ENCODE assay signal across 23 cellular contexts in the genomic region with DNA sequence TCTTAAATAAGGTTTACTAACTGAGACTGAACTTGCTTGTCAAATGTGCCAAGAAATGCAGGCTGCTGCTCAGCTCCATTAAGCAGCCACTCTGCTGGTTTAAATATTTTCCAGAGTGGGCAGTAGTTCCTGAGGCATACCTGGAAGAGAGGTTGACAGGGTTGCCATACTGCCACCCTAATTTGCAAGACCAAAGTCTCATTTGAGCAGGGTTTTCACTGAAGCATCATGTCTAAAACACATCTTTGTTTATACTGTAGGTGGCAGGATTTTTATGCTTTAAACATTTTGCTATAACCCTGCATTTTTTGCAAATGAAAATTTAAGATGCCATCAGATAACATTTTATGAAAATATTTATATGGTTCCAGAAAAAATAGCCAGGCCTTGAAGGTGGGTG.
DNase-seq lines count a peak whose midpoint lies in the region; ATAC-seq, FAIRE-seq and TF ChIP-seq lines count a peak whose summit lies in the region.
"Had no signal": no experiment of that assay in that cellular context is flagged by ENCODE, and none has a peak within 500 bp of the region (broad histone marks: within the 10 kb centered on the region; RNA-seq: fewer than 3 reads in every experiment).

No MANE protein-coding gene starts in this region.

- H3K27ac ChIP-seq in left ventricle myocardium inferior (replicated peaks) (no peak overlapping the region), heart left ventricle (no peak overlapping the region), kidney (ENCODE audit: low read depth in 2 of 2, low read length in 2 of 2) (no peak overlapping the region), lower lobe of right lung (no peak overlapping the region)
- H3K27ac ChIP-seq: cardiac muscle cell, tibial artery had no signal

- CTCF ChIA-PET in activated CD4-positive, alpha-beta memory T cell treated with anti-CD3 and anti-CD28 coated beads, Interleukin-2, amount 10 ng/mL, durations not matched to agents 7 days and 5 days (lab: Charles Lee): no interaction called here

- peaks cover 2% of the 10 kb centered on the region for H3K9me3 Mint-ChIP-seq in activated CD4-positive, alpha-beta memory T cell treated with anti-CD3 and anti-CD28 coated beads, Interleukin-2, amount 10 ng/mL, durations not matched to agents 7 days and 5 days
- peaks cover 8 to 10% of the 10 kb centered on the region in 2 donors for H3K9me3 Mint-ChIP-seq in natural killer cell
- H3K9me3 Mint-ChIP-seq: activated naive CD8-positive, alpha-beta T cell treated with anti-CD3 and anti-CD28 coated beads for 36 hours; H9; nephron progenitor cell had no signal

- TF ChIP-seq CTCF in left ventricle myocardium inferior (IDR thresholded peaks at IDR 0.05; ENCODE audit: borderline replicate concordance) (peak; percentile 23), heart left ventricle (IDR thresholded peaks at IDR 0.05) (peak in 5 of 12 donors; percentile 7 to 21 (median 18)), astrocyte of the cerebellum (IDR thresholded peaks at IDR 0.05; ENCODE audit: low read depth, low read length, missing control alignments) (peak; percentile 18), kidney (IDR thresholded peaks at IDR 0.05; ENCODE audit: borderline replicate concordance, extremely low read depth, insufficient read depth) (no peak), natural killer cell (IDR thresholded peaks at IDR 0.05) (no peak), lower lobe of right lung (IDR thresholded peaks at IDR 0.05) (no peak)

- H3K4me1 ChIP-seq in left ventricle myocardium inferior (no peaks in the 10 kb centered on the region), heart left ventricle (no peaks in the 10 kb centered on the region), kidney (ENCODE audit: control insufficient read depth in 1 of 2, insufficient read depth in 1 of 2, low read depth in 1 of 2, low read length in 2 of 2) (peaks cover 0 to 3% of the 10 kb centered on the region in 2 donors), lower lobe of right lung (no peaks in the 10 kb centered on the region)
- H3K4me1 ChIP-seq: tibial artery had no signal

- no peaks in the 10 kb centered on the region for H3K9me3 ChIP-seq in left ventricle myocardium inferior (replicated peaks)
- no peaks in the 10 kb centered on the region for H3K9me3 ChIP-seq in heart left ventricle
- H3K9me3 ChIP-seq in kidney (ENCODE audit: control insufficient read depth in 1 of 2, low read length in 2 of 2): no peaks in the 10 kb centered on the region
- no peaks in the 10 kb centered on the region for H3K9me3 ChIP-seq in lower lobe of right lung
- H3K9me3 ChIP-seq: tibial artery had no signal

- DNase-seq in left ventricle myocardium inferior (no peak), heart left ventricle (no peak), astrocyte of the cerebellum (ENCODE audit: low read depth) (no peak), kidney (no peak), natural killer cell (no peak), lower lobe of right lung (no peak), NCI-H510A (lab: John Stamatoyannopoulos, UW) (no peak)
- DNase-seq in activated CD4-positive, alpha-beta memory T cell treated with anti-CD3 and anti-CD28 coated beads, Interleukin-2, amount 10 ng/mL, durations not matched to agents 7 days and 5 days: no peak
- DNase-seq: activated CD8-positive, alpha-beta memory T cell treated with anti-CD3 and anti-CD28 coated beads for 24 hours; activated naive CD8-positive, alpha-beta T cell treated with anti-CD3 and anti-CD28 coated beads for 36 hours; CD4-positive, CD25-positive, alpha-beta regulatory T cell; effector memory CD4-positive, alpha-beta T cell; H9; islet precursor cell; NCI-H2081 treated with DMSO at 0.1 percent for 48 hours; NCI-H524 treated with DMSO at 0.1 percent for 48 hours; nephron progenitor cell; SIG-M5; stimulated activated CD4-positive, alpha-beta T cell treated with anti-CD3 and anti-CD28 coated beads, Interleukin-15, amount 100 ng/mL, for 24 hours; tibial artery had no signal

- POLR2A ChIA-PET in activated CD4-positive, alpha-beta memory T cell treated with anti-CD3 and anti-CD28 coated beads, Interleukin-2, amount 10 ng/mL, durations not matched to agents 7 days and 5 days (lab: Charles Lee): no interaction called here

- no peak overlapping the region for H3K4me3 Mint-ChIP-seq in activated CD4-positive, alpha-beta memory T cell treated with anti-CD3 and anti-CD28 coated beads, Interleukin-2, amount 10 ng/mL, durations not matched to agents 7 days and 5 days
- H3K4me3 Mint-ChIP-seq in natural killer cell: no peak overlapping the region
- H3K4me3 Mint-ChIP-seq: activated naive CD8-positive, alpha-beta T cell treated with anti-CD3 and anti-CD28 coated beads for 36 hours; CD4-positive, CD25-positive, alpha-beta regulatory T cell; H9; nephron progenitor cell; stimulated activated effector memory CD8-positive, alpha-beta T cell treated with anti-CD3 and anti-CD28 coated beads, Interleukin-12 subunit alpha, Interleukin-12 subunit beta, amount 100 ng/mL, for 72 hours had no signal

- no peaks in the 10 kb centered on the region for H3K36me3 Mint-ChIP-seq in activated CD4-positive, alpha-beta memory T cell treated with anti-CD3 and anti-CD28 coated beads, Interleukin-2, amount 10 ng/mL, durations not matched to agents 7 days and 5 days (ENCODE audit: low read depth)
- H3K36me3 Mint-ChIP-seq in natural killer cell: no peaks in the 10 kb centered on the region
- H3K36me3 Mint-ChIP-seq: activated naive CD8-positive, alpha-beta T cell treated with anti-CD3 and anti-CD28 coated beads for 36 hours; CD4-positive, CD25-positive, alpha-beta regulatory T cell; stimulated activated effector memory CD8-positive, alpha-beta T cell treated with anti-CD3 and anti-CD28 coated beads, Interleukin-12 subunit alpha, Interleukin-12 subunit beta, amount 100 ng/mL, for 72 hours had no signal

- H3K27me3 ChIP-seq in left ventricle myocardium inferior (ENCODE audit: low read depth): no peaks in the 10 kb centered on the region
- H3K27me3 ChIP-seq in heart left ventricle: no peaks in the 10 kb centered on the region
- no peaks in the 10 kb centered on the region for H3K27me3 ChIP-seq in lower lobe of right lung (ENCODE audit: low read depth)
- H3K27me3 ChIP-seq: cardiac muscle cell, tibial artery had no signal

- in situ Hi-C loops in astrocyte of the cerebellum (cut with HindIII; ENCODE audit: low sequenced_read_pairs): no loop called here

- no peak overlapping the region for H3K9ac ChIP-seq in kidney (ENCODE audit: low read length in 2 of 2)

- H3K36me3 ChIP-seq in left ventricle myocardium inferior (no peaks in the 10 kb centered on the region), heart left ventricle (no peaks in the 10 kb centered on the region), kidney (ENCODE audit: control insufficient read depth in 1 of 2, insufficient read depth in 2 of 2, low read length in 2 of 2) (no peaks in the 10 kb centered on the region), lower lobe of right lung (no peaks in the 10 kb centered on the region)
- H3K36me3 ChIP-seq: cardiac muscle cell, tibial artery had no signal

- no peak for TF ChIP-seq POLR2A in heart left ventricle (IDR thresholded peaks at IDR 0.05)

- ATAC-seq in heart left ventricle (no peak), natural killer cell (no peak), lower lobe of right lung (no peak)
- ATAC-seq: activated CD4-positive, CD25-positive, alpha-beta regulatory T cell treated with anti-CD3 and anti-CD28 coated beads, Interleukin-2, amount 50 U/mL, for 24 hours; stimulated activated effector memory CD8-positive, alpha-beta T cell treated with anti-CD3 and anti-CD28 coated beads, Interleukin-12 subunit alpha, Interleukin-12 subunit beta, amount 100 ng/mL, for 72 hours had no signal

- H3K4me1 Mint-ChIP-seq in activated CD4-positive, alpha-beta memory T cell treated with anti-CD3 and anti-CD28 coated beads, Interleukin-2, amount 10 ng/mL, durations not matched to agents 7 days and 5 days: no peaks in the 10 kb centered on the region
- H3K4me1 Mint-ChIP-seq in natural killer cell: no peaks in the 10 kb centered on the region
- H3K4me1 Mint-ChIP-seq: activated naive CD8-positive, alpha-beta T cell treated with anti-CD3 and anti-CD28 coated beads for 36 hours; CD4-positive, CD25-positive, alpha-beta regulatory T cell; H9; nephron progenitor cell; stimulated activated effector memory CD8-positive, alpha-beta T cell treated with anti-CD3 and anti-CD28 coated beads, Interleukin-12 subunit alpha, Interleukin-12 subunit beta, amount 100 ng/mL, for 72 hours had no signal

- intact Hi-C loops in left ventricle myocardium inferior (cut with micrococcal nuclease): no loop called here
- intact Hi-C loops in heart left ventricle (cut with DNase I): loop anchor here in 1 of 10 donors (10.0 kb wide), 1 partner anchor 627 kb away; no protein-coding TSS in a partner anchor
- intact Hi-C loops in kidney (cut with DNase I): no loop called here
- intact Hi-C loops in natural killer cell (cut with micrococcal nuclease): no loop called here
- intact Hi-C loops in lower lobe of right lung (cut with DNase I): no loop called here

- no peaks in the 10 kb centered on the region for H3K27me3 Mint-ChIP-seq in activated CD4-positive, alpha-beta memory T cell treated with anti-CD3 and anti-CD28 coated beads, Interleukin-2, amount 10 ng/mL, durations not matched to agents 7 days and 5 days
- H3K27me3 Mint-ChIP-seq in natural killer cell (ENCODE audit: low read depth in 2 of 2): no peaks in the 10 kb centered on the region
- H3K27me3 Mint-ChIP-seq: activated naive CD8-positive, alpha-beta T cell treated with anti-CD3 and anti-CD28 coated beads for 36 hours; CD4-positive, CD25-positive, alpha-beta regulatory T cell had no signal

- H3K4me3 ChIP-seq in left ventricle myocardium inferior: no peak overlapping the region
- no peak overlapping the region for H3K4me3 ChIP-seq in heart left ventricle
- no peak overlapping the region for H3K4me3 ChIP-seq in astrocyte of the cerebellum (ENCODE audit: low read depth, low read length)
- no peak overlapping the region for H3K4me3 ChIP-seq in kidney (ENCODE audit: low read length in 2 of 2)
- no peak overlapping the region for H3K4me3 ChIP-seq in lower lobe of right lung
- H3K4me3 ChIP-seq: cardiac muscle cell, tibial artery had no signal

- no peak overlapping the region for H3K27ac Mint-ChIP-seq in activated CD4-positive, alpha-beta memory T cell treated with anti-CD3 and anti-CD28 coated beads, Interleukin-2, amount 10 ng/mL, durations not matched to agents 7 days and 5 days
- H3K27ac Mint-ChIP-seq in natural killer cell: no peak overlapping the region
- H3K27ac Mint-ChIP-seq: activated naive CD8-positive, alpha-beta T cell treated with anti-CD3 and anti-CD28 coated beads for 36 hours; CD4-positive, CD25-positive, alpha-beta regulatory T cell; H9; nephron progenitor cell; stimulated activated effector memory CD8-positive, alpha-beta T cell treated with anti-CD3 and anti-CD28 coated beads, Interleukin-12 subunit alpha, Interleukin-12 subunit beta, amount 100 ng/mL, for 72 hours had no signal

- peak; percentile 93 for FAIRE-seq in kidney (lab: Jason Lieb, UNC)

Comparison
In these comparisons a context has a peak if more than half of its experiments do, and no peak if none do; other contexts are left out.
1. CTCF ChIP-seq: peak in left ventricle myocardium inferior (single experiment) and astrocyte of the cerebellum (single experiment); none in kidney (single experiment), natural killer cell (single experiment) and lower lobe of right lung (single experiment).